1 cellular context compared by ENCODE assay signal in the genomic region with DNA sequence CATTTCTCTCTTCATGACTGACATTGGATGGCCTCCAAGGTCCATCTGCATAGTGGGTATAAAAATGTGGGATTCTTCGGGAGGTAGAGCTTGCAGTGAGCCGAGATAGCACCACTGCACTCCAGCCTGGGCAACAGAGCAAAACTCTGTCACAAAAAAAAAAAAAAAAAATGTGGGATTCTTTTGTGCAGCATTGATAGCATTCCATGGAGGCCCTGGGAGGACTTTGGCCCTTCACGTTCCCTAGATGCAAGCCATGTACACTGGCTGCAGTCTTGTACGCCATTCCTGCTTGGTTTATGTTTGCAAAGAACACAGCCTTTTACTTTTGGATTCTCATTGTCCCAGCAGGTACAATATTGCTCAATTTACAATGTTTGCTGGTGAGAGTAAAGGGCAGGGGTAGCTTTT.
TF ChIP-seq lines count a peak whose summit lies in the region.

No MANE protein-coding gene starts in this region.

TF ChIP-seq in HepG2, 621 proteins besides CTCF, POLR2A, EP300 and RAD21 (continued from another document and continues in another):
- TF ChIP-seq BATF2 (CRISPR knock-in tag; IDR thresholded peaks at IDR 0.05) (no peak), AHR (CRISPR knock-in tag; IDR thresholded peaks at IDR 0.05) (no peak), MIER3 (CRISPR knock-in tag; IDR thresholded peaks at IDR 0.05; ENCODE audit: borderline replicate concordance) (no peak), ZNF264 (CRISPR knock-in tag; IDR thresholded peaks at IDR 0.05) (peak; percentile 66; the same call in 1 of the 2 replicates), PHF5A (CRISPR knock-in tag; IDR thresholded peaks at IDR 0.05; ENCODE audit: low read depth, unreplicated experiment) (no peak), HMGA1 (CRISPR knock-in tag; conservative IDR thresholded peaks at IDR 0.05) (no peak), ZFX (CRISPR knock-in tag; IDR thresholded peaks at IDR 0.05; ENCODE audit: low read depth) (0 out of 2 replicates have a peak, but pooled peaks have one; percentile 34), NFIC (IDR thresholded peaks at IDR 0.05; ENCODE audit: low read length) (peak; percentile 62; the same call in 1 of the 2 replicates), SOX13 (IDR thresholded peaks at IDR 0.05) (peak; percentile 77), SOX13 (CRISPR knock-in tag; conservative IDR thresholded peaks at IDR 0.05 in 1 of 2, IDR thresholded peaks at IDR 0.05 in 1 of 2) (peak in 1 of 2 experiments; percentile 90; a peak in 2 of 4 replicates), CC2D1A (CRISPR knock-in tag; IDR thresholded peaks at IDR 0.05) (no peak), ARID5B (CRISPR knock-in tag; IDR thresholded peaks at IDR 0.05) (peak; percentile 91), GATAD2A (CRISPR knock-in tag; IDR thresholded peaks at IDR 0.05) (peak; percentile 85), ZNF317 (CRISPR knock-in tag; IDR thresholded peaks at IDR 0.05) (peak; percentile 53; the same call in 1 of the 2 replicates), AHDC1 (CRISPR knock-in tag; IDR thresholded peaks at IDR 0.05; ENCODE audit: borderline replicate concordance) (peak; percentile 78; the same call in 1 of the 2 replicates), SALL1 (CRISPR knock-in tag; IDR thresholded peaks at IDR 0.05) (peak; percentile 74), ZNF629 (CRISPR knock-in tag; conservative IDR thresholded peaks at IDR 0.05) (peak; percentile 94), ATRX (CRISPR knock-in tag; IDR thresholded peaks at IDR 0.05; ENCODE audit: borderline replicate concordance) (no peak), HOXA3 (CRISPR knock-in tag; IDR thresholded peaks at IDR 0.05) (peak; percentile 77), KDM3A (CRISPR knock-in tag; IDR thresholded peaks at IDR 0.05; ENCODE audit: low read depth) (no peak), ZNF574 (CRISPR knock-in tag; IDR thresholded peaks at IDR 0.05) (peak; percentile 56; the same call in 1 of the 2 replicates), SP140L (CRISPR knock-in tag; IDR thresholded peaks at IDR 0.05; ENCODE audit: borderline replicate concordance) (no peak), RFXAP (CRISPR knock-in tag; IDR thresholded peaks at IDR 0.05; ENCODE audit: borderline replicate concordance) (no peak), ZNF124 (CRISPR knock-in tag; IDR thresholded peaks at IDR 0.05) (0 out of 2 replicates have a peak, but pooled peaks have one; percentile 62), ZNF354B (CRISPR knock-in tag; IDR thresholded peaks at IDR 0.05) (no peak), ZNF432 (CRISPR knock-in tag; IDR thresholded peaks at IDR 0.05; ENCODE audit: borderline replicate concordance) (no peak), ZNF644 (CRISPR knock-in tag; IDR thresholded peaks at IDR 0.05; ENCODE audit: low read depth) (peak; percentile 98), FOXO1 (CRISPR knock-in tag; IDR thresholded peaks at IDR 0.05) (0 out of 2 replicates have a peak, but pooled peaks have one; percentile 50), FOSL2 (CRISPR knock-in tag; IDR thresholded peaks at IDR 0.05) (peak; percentile 40; the same call in 1 of the 2 replicates), ERF (CRISPR knock-in tag; IDR thresholded peaks at IDR 0.05) (no peak; the same call in 1 of the 2 replicates), ZNF598 (CRISPR knock-in tag; IDR thresholded peaks at IDR 0.05; ENCODE audit: borderline replicate concordance) (no peak), IKZF1 (IDR thresholded peaks at IDR 0.05) (no peak)
- TF ChIP-seq, protein P1, sequence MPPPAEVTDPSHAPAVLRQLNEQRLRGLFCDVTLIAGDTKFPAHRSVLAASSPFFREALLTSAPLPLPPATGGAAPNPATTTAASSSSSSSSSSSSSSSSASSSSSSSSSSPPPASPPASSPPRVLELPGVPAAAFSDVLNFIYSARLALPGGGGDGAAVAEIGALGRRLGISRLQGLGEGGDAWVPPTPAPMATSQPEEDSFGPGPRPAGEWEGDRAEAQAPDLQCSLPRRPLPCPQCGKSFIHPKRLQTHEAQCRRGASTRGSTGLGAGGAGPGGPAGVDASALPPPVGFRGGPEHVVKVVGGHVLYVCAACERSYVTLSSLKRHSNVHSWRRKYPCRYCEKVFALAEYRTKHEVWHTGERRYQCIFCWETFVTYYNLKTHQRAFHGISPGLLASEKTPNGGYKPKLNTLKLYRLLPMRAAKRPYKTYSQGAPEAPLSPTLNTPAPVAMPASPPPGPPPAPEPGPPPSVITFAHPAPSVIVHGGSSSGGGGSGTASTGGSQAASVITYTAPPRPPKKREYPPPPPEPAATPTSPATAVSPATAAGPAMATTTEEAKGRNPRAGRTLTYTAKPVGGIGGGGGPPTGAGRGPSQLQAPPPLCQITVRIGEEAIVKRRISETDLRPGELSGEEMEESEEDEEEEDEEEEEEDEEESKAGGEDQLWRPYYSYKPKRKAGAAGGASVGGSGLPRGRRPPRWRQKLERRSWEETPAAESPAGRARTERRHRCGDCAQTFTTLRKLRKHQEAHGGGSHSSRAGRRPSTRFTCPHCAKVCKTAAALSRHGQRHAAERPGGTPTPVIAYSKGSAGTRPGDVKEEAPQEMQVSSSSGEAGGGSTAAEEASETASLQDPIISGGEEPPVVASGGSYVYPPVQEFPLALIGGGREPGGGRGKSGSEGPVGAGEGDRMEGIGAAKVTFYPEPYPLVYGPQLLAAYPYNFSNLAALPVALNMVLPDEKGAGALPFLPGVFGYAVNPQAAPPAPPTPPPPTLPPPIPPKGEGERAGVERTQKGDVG (CRISPR knock-in tag; IDR thresholded peaks at IDR 0.05; ENCODE audit: borderline replicate concordance), result no peak
- TF ChIP-seq, protein P2, sequence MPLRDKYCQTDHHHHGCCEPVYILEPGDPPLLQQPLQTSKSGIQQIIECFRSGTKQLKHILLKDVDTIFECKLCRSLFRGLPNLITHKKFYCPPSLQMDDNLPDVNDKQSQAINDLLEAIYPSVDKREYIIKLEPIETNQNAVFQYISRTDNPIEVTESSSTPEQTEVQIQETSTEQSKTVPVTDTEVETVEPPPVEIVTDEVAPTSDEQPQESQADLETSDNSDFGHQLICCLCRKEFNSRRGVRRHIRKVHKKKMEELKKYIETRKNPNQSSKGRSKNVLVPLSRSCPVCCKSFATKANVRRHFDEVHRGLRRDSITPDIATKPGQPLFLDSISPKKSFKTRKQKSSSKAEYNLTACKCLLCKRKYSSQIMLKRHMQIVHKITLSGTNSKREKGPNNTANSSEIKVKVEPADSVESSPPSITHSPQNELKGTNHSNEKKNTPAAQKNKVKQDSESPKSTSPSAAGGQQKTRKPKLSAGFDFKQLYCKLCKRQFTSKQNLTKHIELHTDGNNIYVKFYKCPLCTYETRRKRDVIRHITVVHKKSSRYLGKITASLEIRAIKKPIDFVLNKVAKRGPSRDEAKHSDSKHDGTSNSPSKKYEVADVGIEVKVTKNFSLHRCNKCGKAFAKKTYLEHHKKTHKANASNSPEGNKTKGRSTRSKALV (CRISPR knock-in tag; IDR thresholded peaks at IDR 0.05), result no peak
- TF ChIP-seq, protein P3, sequence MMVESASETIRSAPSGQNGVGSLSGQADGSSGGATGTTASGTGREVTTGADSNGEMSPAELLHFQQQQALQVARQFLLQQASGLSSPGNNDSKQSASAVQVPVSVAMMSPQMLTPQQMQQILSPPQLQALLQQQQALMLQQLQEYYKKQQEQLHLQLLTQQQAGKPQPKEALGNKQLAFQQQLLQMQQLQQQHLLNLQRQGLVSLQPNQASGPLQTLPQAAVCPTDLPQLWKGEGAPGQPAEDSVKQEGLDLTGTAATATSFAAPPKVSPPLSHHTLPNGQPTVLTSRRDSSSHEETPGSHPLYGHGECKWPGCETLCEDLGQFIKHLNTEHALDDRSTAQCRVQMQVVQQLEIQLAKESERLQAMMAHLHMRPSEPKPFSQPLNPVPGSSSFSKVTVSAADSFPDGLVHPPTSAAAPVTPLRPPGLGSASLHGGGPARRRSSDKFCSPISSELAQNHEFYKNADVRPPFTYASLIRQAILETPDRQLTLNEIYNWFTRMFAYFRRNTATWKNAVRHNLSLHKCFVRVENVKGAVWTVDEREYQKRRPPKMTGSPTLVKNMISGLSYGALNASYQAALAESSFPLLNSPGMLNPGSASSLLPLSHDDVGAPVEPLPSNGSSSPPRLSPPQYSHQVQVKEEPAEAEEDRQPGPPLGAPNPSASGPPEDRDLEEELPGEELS (CRISPR knock-in tag; IDR thresholded peaks at IDR 0.05), result peak; percentile 70
